8 cellular contexts compared by ENCODE assay signal in the genomic region with DNA sequence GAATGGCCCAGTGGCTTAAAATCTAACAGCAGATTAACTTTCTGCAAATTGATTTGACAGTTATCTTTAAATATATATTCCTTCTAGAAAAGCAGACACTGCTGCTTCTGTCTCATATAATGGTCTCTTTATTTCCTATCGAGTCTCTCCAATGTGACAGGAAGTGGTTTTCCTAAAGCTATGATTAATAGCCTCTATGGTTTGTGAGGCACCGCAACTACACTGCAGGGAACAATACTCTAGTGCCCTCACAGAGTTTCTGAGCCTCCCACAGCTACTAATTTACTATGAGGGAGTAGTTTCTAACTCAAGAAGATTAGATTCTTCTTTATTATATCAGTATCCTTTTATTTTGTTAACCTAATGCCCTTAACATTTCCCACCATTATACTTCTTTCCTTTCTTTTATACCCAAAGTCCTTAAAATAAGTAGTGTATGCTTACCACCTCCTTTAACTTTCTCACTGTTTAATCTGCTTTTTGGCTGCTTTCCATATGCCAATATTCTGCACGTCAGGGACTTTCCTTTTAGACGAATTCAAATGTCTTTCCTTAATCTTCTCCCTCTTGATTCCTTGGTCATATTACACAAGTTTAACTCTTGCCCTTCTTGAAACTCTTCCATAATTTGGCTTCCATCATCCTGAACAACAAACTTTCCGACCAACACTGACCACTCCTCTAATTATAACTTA. TPM values are rescaled to one million over a fixed set of nuclear protein-coding genes. Genes with fewer than 3 reads are reported as not detected.
A peak's percentile ranks its signal among the peaks of the same experiment; 100 is the strongest.
DNase-seq lines count a peak whose midpoint lies in the region; ATAC-seq and TF ChIP-seq lines count a peak whose summit lies in the region.

No MANE protein-coding gene starts in this region.

- intact Hi-C loops in activated CD4-positive, alpha-beta T cell treated with anti-CD3 and anti-CD28 coated beads for 36 hours (cut with DNase I, micrococcal nuclease) = loop anchor here in 1 of 2 experiments (1.0 kb wide), 1 partner anchor 24 kb away; the partner anchor contains the start of gene AHR
- intact Hi-C loops in Panc1 (cut with micrococcal nuclease; ENCODE audit: unreplicated experiment) (no loop called here), left colon (cut with DNase I, micrococcal nuclease) (no loop called here)

- H3K27me3 ChIP-seq in Panc1 (ENCODE audit: control insufficient read depth, insufficient read depth, low read length) = no peaks in the 10 kb centered on the region

- BruUV-seq in Panc1 (replicated peaks; lab: Mats Ljungman, UMichigan) = no TSS peak

- H3K4me1 ChIP-seq in Panc1 (ENCODE audit: control insufficient read depth, insufficient read depth, low read length) = no peaks in the 10 kb centered on the region

- H3K4me3 ChIP-seq in Panc1 (ENCODE audit: low read depth in 2 of 2, low read length in 2 of 2) (no peak overlapping the region), cardiac fibroblast (replicated peaks in 1 of 2; ENCODE audit: low read depth in 2 of 2, low read length in 2 of 2) (no peak overlapping the region)

- H3K27me3 Mint-ChIP-seq in activated CD4-positive, alpha-beta T cell treated with anti-CD3 and anti-CD28 coated beads for 36 hours = no peaks in the 10 kb centered on the region
- H3K27me3 Mint-ChIP-seq in immature natural killer cell (ENCODE audit: low read depth in 3 of 3) = peaks cover 0 to 7% (median 1%) of the 10 kb centered on the region in 3 donors

- no peak overlapping the region for H3K4me3 Mint-ChIP-seq in activated CD4-positive, alpha-beta T cell treated with anti-CD3 and anti-CD28 coated beads for 36 hours
- H3K4me3 Mint-ChIP-seq in immature natural killer cell = no peak overlapping the region

- peak overlapping the region; percentile 73 for H3K27ac Mint-ChIP-seq in activated CD4-positive, alpha-beta T cell treated with anti-CD3 and anti-CD28 coated beads for 36 hours
- H3K27ac Mint-ChIP-seq in immature natural killer cell = no peak overlapping the region

- DNase-seq in activated CD4-positive, alpha-beta T cell treated with anti-CD3 and anti-CD28 coated beads for 36 hours = peak; percentile 48
- no peak for DNase-seq in activated CD4-positive, alpha-beta T cell treated with anti-CD3 and anti-CD28 coated beads for 1 hour
- DNase-seq in Panc1 (ENCODE audit: low read depth, low spot score) (no peak), cardiac fibroblast (ENCODE audit: low read depth in 2 of 2) (peak; percentile 59 to 84), immature natural killer cell (no peak), left colon (no peak)
- peak; percentile 14 to 27 for DNase-seq in stimulated activated CD4-positive, alpha-beta T cell treated with anti-CD3 and anti-CD28 coated beads, Interleukin-2, amount 100 ng/mL, for 24 hours

- in situ Hi-C loops in Panc1 (cut with HindIII; ENCODE audit: low pct_unique_long_range_greater_than_20kb, low sequenced_read_pairs) = no loop called here

- POLR2A ChIA-PET in activated CD4-positive, alpha-beta T cell treated with anti-CD3 and anti-CD28 coated beads for 36 hours (lab: Charles Lee) = interaction anchor here (1.7 kb wide), 1 partner anchor 13 kb away, joined by 5 read pairs; no protein-coding TSS in a partner anchor
- POLR2A ChIA-PET in Panc1 (lab: Charles Lee) = no interaction called here

- peaks cover 6% of the 10 kb centered on the region; the same call in 1 of the 2 replicates for H3K9me3 ChIP-seq in Panc1 (ENCODE audit: control insufficient read depth, insufficient read depth, low read depth, low read length)

- CTCF ChIA-PET in activated CD4-positive, alpha-beta T cell treated with anti-CD3 and anti-CD28 coated beads for 36 hours (lab: Charles Lee) = interaction anchor here (0.6 to 1.7 kb wide), 2 partner anchors 21 to 266 kb away, joined by 4 read pairs; no protein-coding TSS in a partner anchor
- CTCF ChIA-PET in Panc1 (lab: Charles Lee) = no interaction called here

- H3K27ac ChIP-seq in Panc1 (ENCODE audit: low read length) = no peak overlapping the region

- H3K36me3 ChIP-seq in Panc1 (ENCODE audit: control insufficient read depth, insufficient read depth, low read length) = no peaks in the 10 kb centered on the region

- H3K9me3 Mint-ChIP-seq in activated CD4-positive, alpha-beta T cell treated with anti-CD3 and anti-CD28 coated beads for 36 hours (ENCODE audit: low read depth) = peaks cover 23% of the 10 kb centered on the region
- peaks cover 1 to 12% (median 10%) of the 10 kb centered on the region in 6 donors for H3K9me3 Mint-ChIP-seq in immature natural killer cell

- H3K4me1 Mint-ChIP-seq in activated CD4-positive, alpha-beta T cell treated with anti-CD3 and anti-CD28 coated beads for 36 hours = peaks cover 21% of the 10 kb centered on the region
- peaks cover 7 to 20% of the 10 kb centered on the region in 2 donors for H3K4me1 Mint-ChIP-seq in immature natural killer cell

- peaks cover 11% of the 10 kb centered on the region for H3K36me3 Mint-ChIP-seq in activated CD4-positive, alpha-beta T cell treated with anti-CD3 and anti-CD28 coated beads for 36 hours (ENCODE audit: low read depth)
- peaks cover 2 to 7% (median 2%) of the 10 kb centered on the region in 3 donors for H3K36me3 Mint-ChIP-seq in immature natural killer cell

- no peak for TF ChIP-seq CTCF in Panc1 (IDR thresholded peaks at IDR 0.05)
- no peak for TF ChIP-seq CTCF in cardiac fibroblast (IDR thresholded peaks at IDR 0.05; ENCODE audit: low read depth, low read length)

- peak; percentile 98 for ATAC-seq in activated CD4-positive, alpha-beta T cell treated with anti-CD3 and anti-CD28 coated beads for 36 hours
- ATAC-seq in Panc1 (peak; percentile 71), GM19397 (IDR thresholded peaks at IDR 0.05; ENCODE audit: unreplicated experiment) (no peak), left colon (no peak)

RNA-seq across cellular contexts. Expression of gene AHR, which starts 23.8 kb away (rescaled TPM):
- total RNA-seq in activated CD4-positive, alpha-beta T cell treated with anti-CD3 and anti-CD28 coated beads for 36 hours = 10 to 100 TPM; 36.7 to 42.3 TPM
- total RNA-seq in Panc1 (2021; ENCODE audit: unreplicated experiment) (36.6 TPM), left colon (10 to 100 TPM; 33.0 to 38.4 TPM)
- 9.1 TPM for polyA plus RNA-seq in Panc1 (2012; ENCODE audit: insufficient read length)
- polyA plus RNA-seq in immature natural killer cell = 1 to 10 TPM; 2.6 to 4.0 (median 3.5) TPM

Comparison
In these comparisons a context has a peak if more than half of its experiments do, and no peak if none do; other contexts are left out.
1. DNase-seq: peak in activated CD4-positive, alpha-beta T cell treated with anti-CD3 and anti-CD28 coated beads for 36 hours (single experiment), cardiac fibroblast (2 of 2) and stimulated activated CD4-positive, alpha-beta T cell treated with anti-CD3 and anti-CD28 coated beads, Interleukin-2, amount 100 ng/mL, for 24 hours (2 of 2); none in activated CD4-positive, alpha-beta T cell treated with anti-CD3 and anti-CD28 coated beads for 1 hour (single experiment), Panc1 (single experiment), immature natural killer cell (0 of 3) and left colon (0 of 2).
2. ATAC-seq: peak in activated CD4-positive, alpha-beta T cell treated with anti-CD3 and anti-CD28 coated beads for 36 hours (single experiment) and Panc1 (single experiment); none in GM19397 (single experiment) and left colon (single experiment).